Comparison of ENCODE assay signal across 9 cellular contexts in the genomic region with DNA sequence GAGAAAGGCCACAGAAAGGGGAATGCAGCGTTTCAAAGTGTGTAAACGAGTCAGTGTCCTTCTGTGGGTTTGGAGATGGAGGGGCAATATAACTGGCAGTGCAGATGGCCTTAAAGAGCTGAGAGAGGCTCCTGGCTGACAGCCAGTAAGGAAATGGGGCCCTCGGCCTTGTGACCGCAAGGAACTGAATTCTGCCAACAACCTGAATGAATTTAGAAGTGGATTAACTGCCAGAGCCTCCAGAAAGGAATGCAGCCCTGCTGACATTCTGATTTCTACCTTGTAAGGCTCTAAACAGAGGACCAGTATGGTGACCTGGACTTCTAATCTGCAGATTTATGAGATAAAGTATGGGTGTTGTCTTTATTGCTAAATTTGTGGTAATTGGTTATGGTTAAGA. TPM values are rescaled to one million over a fixed set of nuclear protein-coding genes. Genes with fewer than 3 reads are reported as not detected.
DNase-seq lines count a peak whose midpoint lies in the region; ATAC-seq and TF ChIP-seq lines count a peak whose summit lies in the region.
"Had no signal": no experiment of that assay in that cellular context is flagged by ENCODE, and none has a peak within 500 bp of the region (broad histone marks: within the 10 kb centered on the region; RNA-seq: fewer than 3 reads in every experiment).

No MANE protein-coding gene starts in this region.

- intact Hi-C loops in ovary (cut with DNase I) = no loop called here

- H3K79me2 ChIP-seq in KMS-11 (ENCODE audit: insufficient read depth, low read depth) = no peaks in the 10 kb centered on the region
- no peaks in the 10 kb centered on the region for H3K79me2 ChIP-seq in neural progenitor cell (ENCODE audit: low read depth)

- peak overlapping the region; percentile 85 for H3K27ac Mint-ChIP-seq in neural progenitor cell
- H3K27ac Mint-ChIP-seq in activated T-helper 17 cell treated with anti-CD3 and anti-CD28 coated beads, Interleukin-2, amount 50 U/mL, for 72 hours = no peak overlapping the region
- H3K27ac Mint-ChIP-seq: stimulated activated naive CD8-positive, alpha-beta T cell treated with anti-CD3 and anti-CD28 coated beads, Interleukin-15, Interleukin-2, amounts not matched to agents 100 ng/mL and 50 ng/mL, for 24 hours had no signal

- H3K4me1 ChIP-seq in KMS-11 (ENCODE audit: low read depth, poor library complexity, severe bottlenecking) = peaks cover 31% of the 10 kb centered on the region
- peaks cover 24% of the 10 kb centered on the region for H3K4me1 ChIP-seq in neural progenitor cell
- no peaks in the 10 kb centered on the region for H3K4me1 ChIP-seq in ovary (ENCODE audit: insufficient read depth)

- no peak overlapping the region for H3K9ac ChIP-seq in KMS-11
- H3K9ac ChIP-seq in neural progenitor cell = no peak overlapping the region

- H2AFZ ChIP-seq in KMS-11 (ENCODE audit: low read depth) (peak overlapping the region; percentile 15; the same call in 1 of the 2 replicates), neural progenitor cell (replicated peaks) (peak overlapping the region; percentile 48)

- TF ChIP-seq EP300 in ovary (IDR thresholded peaks at IDR 0.05) = no peak

- H3K36me3 ChIP-seq in KMS-11 (ENCODE audit: insufficient read depth) = no peaks in the 10 kb centered on the region
- H3K36me3 ChIP-seq in neural progenitor cell = no peaks in the 10 kb centered on the region
- H3K36me3 ChIP-seq in ovary = no peaks in the 10 kb centered on the region

- H3K27ac ChIP-seq in KMS-11 = peak overlapping the region; percentile 11; the same call in 1 of the 2 replicates
- H3K27ac ChIP-seq in neural progenitor cell = no peak overlapping the region
- H3K27ac ChIP-seq in ovary = no peak overlapping the region

- H3K4me2 ChIP-seq in KMS-11 = peak overlapping the region; percentile 37
- peak overlapping the region; percentile 49 for H3K4me2 ChIP-seq in neural progenitor cell

- peaks cover 2% of the 10 kb centered on the region for H3K27me3 Mint-ChIP-seq in neural progenitor cell (ENCODE audit: insufficient read depth, low read depth)
- H3K27me3 Mint-ChIP-seq in activated T-helper 17 cell treated with anti-CD3 and anti-CD28 coated beads, Interleukin-2, amount 50 U/mL, for 72 hours = peaks cover 23% of the 10 kb centered on the region

- H4K20me1 ChIP-seq in KMS-11 (ENCODE audit: insufficient read depth) = no peaks in the 10 kb centered on the region
- no peaks in the 10 kb centered on the region for H4K20me1 ChIP-seq in neural progenitor cell (ENCODE audit: low read depth)

- H3F3A ChIP-seq in neural progenitor cell (ENCODE audit: low read depth) = no peaks in the 10 kb centered on the region

- in situ Hi-C loops in astrocyte of the spinal cord (cut with HindIII; ENCODE audit: low sequenced_read_pairs) = no loop called here

- no peaks in the 10 kb centered on the region for H3K9me3 Mint-ChIP-seq in neural progenitor cell
- H3K9me3 Mint-ChIP-seq in activated T-helper 17 cell treated with anti-CD3 and anti-CD28 coated beads, Interleukin-2, amount 50 U/mL, for 72 hours = no peaks in the 10 kb centered on the region

- TF ChIP-seq CTCF in KMS-11 (conservative IDR thresholded peaks at IDR 0.05; ENCODE audit: low read depth, low read length) (no peak), astrocyte of the spinal cord (IDR thresholded peaks at IDR 0.05; ENCODE audit: low read depth, low read length) (no peak), neural progenitor cell (IDR thresholded peaks at IDR 0.05) (no peak), ovary (IDR thresholded peaks at IDR 0.05) (no peak)

- ATAC-seq in GM18498 (IDR thresholded peaks at IDR 0.05; ENCODE audit: unreplicated experiment) = peak; percentile 56
- no peak for ATAC-seq in GM21825 (IDR thresholded peaks at IDR 0.05; ENCODE audit: unreplicated experiment)
- no peak for ATAC-seq in activated T-helper 17 cell treated with anti-CD3 and anti-CD28 coated beads, Interleukin-2, amount 50 U/mL, for 72 hours (replicated peaks)

- H3K27me3 ChIP-seq in KMS-11 (ENCODE audit: insufficient read depth, low read depth) = no peaks in the 10 kb centered on the region
- no peaks in the 10 kb centered on the region for H3K27me3 ChIP-seq in neural progenitor cell
- H3K27me3 ChIP-seq in ovary = no peaks in the 10 kb centered on the region

- no peak for TF ChIP-seq POLR2A in ovary (IDR thresholded peaks at IDR 0.05)

- no peaks in the 10 kb centered on the region for H3K36me3 Mint-ChIP-seq in neural progenitor cell
- H3K36me3 Mint-ChIP-seq in activated T-helper 17 cell treated with anti-CD3 and anti-CD28 coated beads, Interleukin-2, amount 50 U/mL, for 72 hours (ENCODE audit: low read depth) = no peaks in the 10 kb centered on the region

- DNase-seq in astrocyte of the spinal cord (ENCODE audit: low read depth, low spot score) (peak; percentile 88), neural progenitor cell (ENCODE audit: low spot score) (peak; percentile 74), ovary (no peak), DMS153 (lab: John Stamatoyannopoulos, UW) (no peak)

- H3K9me3 ChIP-seq in neural progenitor cell (ENCODE audit: low read depth) (no peaks in the 10 kb centered on the region), ovary (no peaks in the 10 kb centered on the region)

- peaks cover 14% of the 10 kb centered on the region for H3K4me1 Mint-ChIP-seq in neural progenitor cell
- H3K4me1 Mint-ChIP-seq in activated T-helper 17 cell treated with anti-CD3 and anti-CD28 coated beads, Interleukin-2, amount 50 U/mL, for 72 hours = no peaks in the 10 kb centered on the region

- no peak overlapping the region for H3K4me3 Mint-ChIP-seq in neural progenitor cell
- no peak overlapping the region for H3K4me3 Mint-ChIP-seq in activated T-helper 17 cell treated with anti-CD3 and anti-CD28 coated beads, Interleukin-2, amount 50 U/mL, for 72 hours
- H3K4me3 Mint-ChIP-seq: stimulated activated naive CD8-positive, alpha-beta T cell treated with anti-CD3 and anti-CD28 coated beads, Interleukin-15, Interleukin-2, amounts not matched to agents 100 ng/mL and 50 ng/mL, for 24 hours had no signal

- 31 to 37% (median 33%) methylated on average over 4 of the region's 4 CpGs for WGBS in ovary, 3 donors

- H3K4me3 ChIP-seq in KMS-11 (IDR thresholded peaks at IDR 0.05; ENCODE audit: insufficient read depth, low read depth, low read length) = no peak overlapping the region
- H3K4me3 ChIP-seq in astrocyte of the spinal cord (ENCODE audit: low read depth, low read length) = no peak overlapping the region
- H3K4me3 ChIP-seq in neural progenitor cell = no peak overlapping the region
- H3K4me3 ChIP-seq in ovary = no peak overlapping the region

RNA-seq across cellular contexts. Expression of gene NREP, which starts 17.5 kb away (rescaled TPM):
- total RNA-seq in neural progenitor cell (ENCODE audit: low replicate concordance) = 426 and 465 TPM in 2 replicates
- 10 to 100 TPM; 17.0 to 65.0 (median 30.9) TPM for total RNA-seq in ovary
- polyA plus RNA-seq in ovary = 100 to 1,000 TPM in 1 of 2 donors, 10 to 100 TPM in 1; 44.6 to 129 TPM
- 10 to 100 TPM in 1 of 2 donors, 1 to 10 TPM in 1; 8.5 to 18.2 TPM for total RNA-seq in activated T-helper 17 cell treated with anti-CD3 and anti-CD28 coated beads, Interleukin-2, amount 50 U/mL, for 72 hours

Comparison
In these comparisons a context has a peak if more than half of its experiments do, and no peak if none do; other contexts are left out.
1. DNase-seq: peak in astrocyte of the spinal cord (single experiment) and neural progenitor cell (single experiment); none in ovary (0 of 5) and DMS153 (single experiment).